15 cellular contexts compared by ENCODE assay signal in genomic region chr10:119340893-119341235, GRCh38.
DNase-seq lines count a peak whose midpoint lies in the region; ATAC-seq, FAIRE-seq and TF ChIP-seq lines count a peak whose summit lies in the region.
"Had no signal": no experiment of that assay in that cellular context is flagged by ENCODE, and none has a peak within 500 bp of the region (broad histone marks: within the 10 kb centered on the region; RNA-seq: fewer than 3 reads in every experiment).

No MANE protein-coding gene starts in this region.

- H3K9me3 ChIP-seq in right cardiac atrium (ENCODE audit: control insufficient read depth, low read length): no peaks in the 10 kb centered on the region
- H3K9me3 ChIP-seq in pancreas: no peaks in the 10 kb centered on the region

- H3K4me3 Mint-ChIP-seq in natural killer cell: no peak overlapping the region
- no peak overlapping the region for H3K4me3 Mint-ChIP-seq in natural killer cell treated with Interleukin-12 subunit alpha and Interleukin-12 subunit beta and Interleukin-15 and Interleukin-18, amount 100 ng/mL, for 72 hours
- H3K4me3 Mint-ChIP-seq: activated CD8-positive, alpha-beta memory T cell treated with anti-CD3 and anti-CD28 coated beads, Interleukin-2, amount 10 ng/mL, durations not matched to agents 7 days and 5 days; CD8-positive, alpha-beta T cell; endodermal cell had no signal

- H3K27me3 Mint-ChIP-seq in natural killer cell (ENCODE audit: low read depth in 2 of 2): peaks cover 0 to 3% of the 10 kb centered on the region in 2 donors
- H3K27me3 Mint-ChIP-seq in natural killer cell treated with Interleukin-12 subunit alpha and Interleukin-12 subunit beta and Interleukin-15 and Interleukin-18, amount 100 ng/mL, for 72 hours: no peaks in the 10 kb centered on the region
- H3K27me3 Mint-ChIP-seq: activated CD8-positive, alpha-beta memory T cell treated with anti-CD3 and anti-CD28 coated beads, Interleukin-2, amount 10 ng/mL, durations not matched to agents 7 days and 5 days had no signal

- H3K27me3 ChIP-seq in right cardiac atrium (ENCODE audit: control insufficient read depth, insufficient read depth) (no peaks in the 10 kb centered on the region), pancreas (no peaks in the 10 kb centered on the region)

- H3K36me3 ChIP-seq in pancreas: no peaks in the 10 kb centered on the region

- no peaks in the 10 kb centered on the region for H3K36me3 Mint-ChIP-seq in natural killer cell
- H3K36me3 Mint-ChIP-seq in natural killer cell treated with Interleukin-12 subunit alpha and Interleukin-12 subunit beta and Interleukin-15 and Interleukin-18, amount 100 ng/mL, for 72 hours: no peaks in the 10 kb centered on the region

- DNase-seq in natural killer cell (no peak), right cardiac atrium (peak in 1 of 3 donors; percentile 55), posterior vena cava (ENCODE audit: low spot score) (peak; percentile 20), pancreas (no peak), NCI-H2029 (lab: John Stamatoyannopoulos, UW) (no peak), DMS53 treated with DMSO at 0.1 percent for 48 hours (lab: John Stamatoyannopoulos, UW; ENCODE audit: unreplicated experiment) (no peak), DMS153 treated with DMSO at 0.1 percent for 48 hours (lab: John Stamatoyannopoulos, UW; ENCODE audit: unreplicated experiment) (no peak)
- DNase-seq in natural killer cell treated with Interleukin-12 subunit alpha and Interleukin-12 subunit beta and Interleukin-15 and Interleukin-18, amount 100 ng/mL, for 72 hours (ENCODE audit: low spot score): no peak
- DNase-seq: endodermal cell, NCI-H146, NCI-H446, T-helper 9 cell had no signal

- H3K4me1 ChIP-seq in right cardiac atrium (ENCODE audit: control insufficient read depth, insufficient read depth, low read length) (peaks cover 26% of the 10 kb centered on the region), pancreas (no peaks in the 10 kb centered on the region)

- H3K4me1 Mint-ChIP-seq in natural killer cell: peaks cover 41 to 65% of the 10 kb centered on the region in 2 donors
- peaks cover 25 to 30% of the 10 kb centered on the region in 2 donors for H3K4me1 Mint-ChIP-seq in natural killer cell treated with Interleukin-12 subunit alpha and Interleukin-12 subunit beta and Interleukin-15 and Interleukin-18, amount 100 ng/mL, for 72 hours (ENCODE audit: low read depth in 2 of 2)

- FAIRE-seq in pancreas (lab: Jason Lieb, UNC): no peak
- FAIRE-seq: urothelium cell line had no signal

- 85% methylated on average over 6 of the region's 6 CpGs for WGBS in right cardiac atrium
- 85 to 92% methylated on average over 6 of the region's 6 CpGs for WGBS in pancreas, 2 donors

- no peak overlapping the region for H3K4me3 ChIP-seq in right cardiac atrium (ENCODE audit: low read length)
- no peak overlapping the region for H3K4me3 ChIP-seq in pancreas

- intact Hi-C loops in natural killer cell (cut with micrococcal nuclease): no loop called here
- intact Hi-C loops in right cardiac atrium (cut with DNase I): loop anchor here in 1 of 4 donors (10.0 kb wide), 1 partner anchor 56 kb away; no protein-coding TSS in a partner anchor
- intact Hi-C loops in posterior vena cava (cut with DNase I): no loop called here
- intact Hi-C loops in pancreas (cut with DNase I): no loop called here

- H3K27ac ChIP-seq in right cardiac atrium (ENCODE audit: low read length): peak overlapping the region; percentile 94
- H3K27ac ChIP-seq in pancreas: no peak overlapping the region

- H3K27ac Mint-ChIP-seq in natural killer cell: peak overlapping the region; percentile 50 to 80
- peak overlapping the region in 1 of 2 donors; percentile 40 for H3K27ac Mint-ChIP-seq in natural killer cell treated with Interleukin-12 subunit alpha and Interleukin-12 subunit beta and Interleukin-15 and Interleukin-18, amount 100 ng/mL, for 72 hours
- H3K27ac Mint-ChIP-seq: activated CD8-positive, alpha-beta memory T cell treated with anti-CD3 and anti-CD28 coated beads, Interleukin-2, amount 10 ng/mL, durations not matched to agents 7 days and 5 days; CD8-positive, alpha-beta T cell; endodermal cell had no signal

- no peak for ATAC-seq in natural killer cell
- ATAC-seq in natural killer cell treated with Interleukin-12 subunit alpha and Interleukin-12 subunit beta and Interleukin-15 and Interleukin-18, amount 100 ng/mL, for 72 hours: no peak
- no peak for ATAC-seq in right cardiac atrium
- no peak for ATAC-seq in pancreas

- no peaks in the 10 kb centered on the region for H3K9me3 Mint-ChIP-seq in natural killer cell
- no peaks in the 10 kb centered on the region for H3K9me3 Mint-ChIP-seq in natural killer cell treated with Interleukin-12 subunit alpha and Interleukin-12 subunit beta and Interleukin-15 and Interleukin-18, amount 100 ng/mL, for 72 hours
- H3K9me3 Mint-ChIP-seq: CD8-positive, alpha-beta T cell; endodermal cell had no signal

- TF ChIP-seq CTCF in natural killer cell (IDR thresholded peaks at IDR 0.05) (no peak), pancreas (IDR thresholded peaks at IDR 0.05) (no peak)
